Comparison of ENCODE assay signal across 17 cellular contexts in genomic region chr1:66365628-66366027, GRCh38.
A peak's percentile ranks its signal among the peaks of the same experiment; 100 is the strongest.
DNase-seq lines count a peak whose midpoint lies in the region; ATAC-seq and TF ChIP-seq lines count a peak whose summit lies in the region.
"Had no signal": no experiment of that assay in that cellular context is flagged by ENCODE, and none has a peak within 500 bp of the region (broad histone marks: within the 10 kb centered on the region; RNA-seq: fewer than 3 reads in every experiment).

No MANE protein-coding gene starts in this region.

- no peak overlapping the region for H3K4me3 ChIP-seq in tibial artery
- H3K4me3 ChIP-seq: coronary artery, right lobe of liver had no signal

- H3K27ac Mint-ChIP-seq in stimulated activated naive CD8-positive, alpha-beta T cell treated with anti-CD3 and anti-CD28 coated beads, Interleukin-15, Interleukin-2, amounts not matched to agents 100 ng/mL and 50 ng/mL, for 24 hours, result peak overlapping the region; percentile 7
- H3K27ac Mint-ChIP-seq in stimulated activated naive CD8-positive, alpha-beta T cell treated with anti-CD3 and anti-CD28 coated beads, Interleukin-15, amount 100 ng/mL, for 72 hours, result no peak overlapping the region
- H3K27ac Mint-ChIP-seq in activated naive CD8-positive, alpha-beta T cell treated with anti-CD3 and anti-CD28 coated beads, Interleukin-2, amount 50 U/mL, for 24 hours, result peak overlapping the region; percentile 79
- peak overlapping the region; percentile 87 for H3K27ac Mint-ChIP-seq in memory B cell

- no peaks in the 10 kb centered on the region for H3K9me3 ChIP-seq in tibial artery
- H3K9me3 ChIP-seq: right lobe of liver had no signal

- H3K4me3 Mint-ChIP-seq in stimulated activated naive CD8-positive, alpha-beta T cell treated with anti-CD3 and anti-CD28 coated beads, Interleukin-15, Interleukin-2, amounts not matched to agents 100 ng/mL and 50 ng/mL, for 24 hours, result no peak overlapping the region
- H3K4me3 Mint-ChIP-seq in stimulated activated naive CD8-positive, alpha-beta T cell treated with anti-CD3 and anti-CD28 coated beads, Interleukin-15, amount 100 ng/mL, for 72 hours, result no peak overlapping the region
- no peak overlapping the region for H3K4me3 Mint-ChIP-seq in activated naive CD8-positive, alpha-beta T cell treated with anti-CD3 and anti-CD28 coated beads, Interleukin-2, amount 50 U/mL, for 24 hours
- H3K4me3 Mint-ChIP-seq in memory B cell, result no peak overlapping the region

- no peaks in the 10 kb centered on the region for H3K9me3 Mint-ChIP-seq in stimulated activated naive CD8-positive, alpha-beta T cell treated with anti-CD3 and anti-CD28 coated beads, Interleukin-15, Interleukin-2, amounts not matched to agents 100 ng/mL and 50 ng/mL, for 24 hours
- no peaks in the 10 kb centered on the region for H3K9me3 Mint-ChIP-seq in stimulated activated naive CD8-positive, alpha-beta T cell treated with anti-CD3 and anti-CD28 coated beads, Interleukin-15, amount 100 ng/mL, for 72 hours
- H3K9me3 Mint-ChIP-seq in activated naive CD8-positive, alpha-beta T cell treated with anti-CD3 and anti-CD28 coated beads, Interleukin-2, amount 50 U/mL, for 24 hours, result no peaks in the 10 kb centered on the region
- H3K9me3 Mint-ChIP-seq in memory B cell, result no peaks in the 10 kb centered on the region

- no peaks in the 10 kb centered on the region for H3K27me3 ChIP-seq in tibial artery
- H3K27me3 ChIP-seq: right lobe of liver had no signal

- intact Hi-C loops in tibial artery (cut with DNase I; ENCODE audit: low total_unique reads), result no loop called here

- no peak overlapping the region for H3K27ac ChIP-seq in tibial artery
- H3K27ac ChIP-seq: coronary artery, right lobe of liver, WERI-Rb-1 had no signal

- H3K36me3 ChIP-seq in tibial artery, result peaks cover 40 to 83% (median 58%) of the 10 kb centered on the region in 3 donors
- H3K36me3 ChIP-seq: WERI-Rb-1 had no signal

- peaks cover 85% of the 10 kb centered on the region for H3K4me1 Mint-ChIP-seq in stimulated activated naive CD8-positive, alpha-beta T cell treated with anti-CD3 and anti-CD28 coated beads, Interleukin-15, Interleukin-2, amounts not matched to agents 100 ng/mL and 50 ng/mL, for 24 hours (ENCODE audit: low read depth)
- H3K4me1 Mint-ChIP-seq in stimulated activated naive CD8-positive, alpha-beta T cell treated with anti-CD3 and anti-CD28 coated beads, Interleukin-15, amount 100 ng/mL, for 72 hours, result peaks cover 86% of the 10 kb centered on the region
- peaks cover 83% of the 10 kb centered on the region for H3K4me1 Mint-ChIP-seq in activated naive CD8-positive, alpha-beta T cell treated with anti-CD3 and anti-CD28 coated beads, Interleukin-2, amount 50 U/mL, for 24 hours
- peaks cover 48% of the 10 kb centered on the region for H3K4me1 Mint-ChIP-seq in memory B cell

- no peaks in the 10 kb centered on the region for H3K27me3 Mint-ChIP-seq in stimulated activated naive CD8-positive, alpha-beta T cell treated with anti-CD3 and anti-CD28 coated beads, Interleukin-15, Interleukin-2, amounts not matched to agents 100 ng/mL and 50 ng/mL, for 24 hours
- H3K27me3 Mint-ChIP-seq in stimulated activated naive CD8-positive, alpha-beta T cell treated with anti-CD3 and anti-CD28 coated beads, Interleukin-15, amount 100 ng/mL, for 72 hours, result no peaks in the 10 kb centered on the region
- no peaks in the 10 kb centered on the region for H3K27me3 Mint-ChIP-seq in activated naive CD8-positive, alpha-beta T cell treated with anti-CD3 and anti-CD28 coated beads, Interleukin-2, amount 50 U/mL, for 24 hours
- no peaks in the 10 kb centered on the region for H3K27me3 Mint-ChIP-seq in memory B cell

- H3K4me1 ChIP-seq in tibial artery, result peaks cover 0 to 5% (median 0%) of the 10 kb centered on the region in 4 donors
- H3K4me1 ChIP-seq: right lobe of liver had no signal

- peaks cover 86% of the 10 kb centered on the region for H3K36me3 Mint-ChIP-seq in stimulated activated naive CD8-positive, alpha-beta T cell treated with anti-CD3 and anti-CD28 coated beads, Interleukin-15, Interleukin-2, amounts not matched to agents 100 ng/mL and 50 ng/mL, for 24 hours (ENCODE audit: low read depth)
- peaks cover 74% of the 10 kb centered on the region for H3K36me3 Mint-ChIP-seq in activated naive CD8-positive, alpha-beta T cell treated with anti-CD3 and anti-CD28 coated beads, Interleukin-2, amount 50 U/mL, for 24 hours (ENCODE audit: low read depth)
- peaks cover 55% of the 10 kb centered on the region for H3K36me3 Mint-ChIP-seq in memory B cell

- no peak for DNase-seq in stimulated activated naive CD8-positive, alpha-beta T cell treated with anti-CD3 and anti-CD28 coated beads, Interleukin-15, amount 100 ng/mL, for 72 hours
- no peak for DNase-seq in activated naive CD8-positive, alpha-beta T cell treated with anti-CD3 and anti-CD28 coated beads, Interleukin-2, amount 50 U/mL, for 24 hours
- DNase-seq in memory B cell (ENCODE audit: low spot score in 2 of 2) (no peak), NCI-H1105 treated with DMSO at 0.1 percent for 48 hours (lab: John Stamatoyannopoulos, UW) (no peak), tibial artery (no peak)
- DNase-seq: glutamatergic neuron, KG1, NCI-H524 treated with DMSO at 0.1 percent for 48 hours, right lobe of liver, SHP77, T-helper 2 cell, WERI-Rb-1 had no signal

- no peak for ATAC-seq in stimulated activated naive CD8-positive, alpha-beta T cell treated with anti-CD3 and anti-CD28 coated beads, Interleukin-15, amount 100 ng/mL, for 72 hours
- ATAC-seq in activated naive CD8-positive, alpha-beta T cell treated with anti-CD3 and anti-CD28 coated beads, Interleukin-2, amount 50 U/mL, for 24 hours, result no peak
- ATAC-seq in memory B cell (ENCODE audit: low read depth) (no peak), HG03378 (IDR thresholded peaks at IDR 0.05; ENCODE audit: unreplicated experiment) (no peak), HG03108 (IDR thresholded peaks at IDR 0.05; ENCODE audit: unreplicated experiment) (no peak)
- ATAC-seq: left lobe of liver, right lobe of liver had no signal

- no peak for TF ChIP-seq CTCF in tibial artery (IDR thresholded peaks at IDR 0.05)

Comparison
In these comparisons a context has a peak if more than half of its experiments do, and no peak if none do; other contexts are left out.
1. H3K27ac Mint-ChIP-seq: peak in stimulated activated naive CD8-positive, alpha-beta T cell treated with anti-CD3 and anti-CD28 coated beads, Interleukin-15, Interleukin-2, amounts not matched to agents 100 ng/mL and 50 ng/mL, for 24 hours (single experiment), activated naive CD8-positive, alpha-beta T cell treated with anti-CD3 and anti-CD28 coated beads, Interleukin-2, amount 50 U/mL, for 24 hours (single experiment) and memory B cell (single experiment); none in stimulated activated naive CD8-positive, alpha-beta T cell treated with anti-CD3 and anti-CD28 coated beads, Interleukin-15, amount 100 ng/mL, for 72 hours (0 of 2).